12 cellular contexts compared by ENCODE assay signal in genomic region chr2:15732341-15733077, GRCh38.
DNase-seq lines count a peak whose midpoint lies in the region; ATAC-seq and TF ChIP-seq lines count a peak whose summit lies in the region.
"Had no signal": no experiment of that assay in that cellular context is flagged by ENCODE, and none has a peak within 500 bp of the region (broad histone marks: within the 10 kb centered on the region; RNA-seq: fewer than 3 reads in every experiment).

No MANE protein-coding gene starts in this region.

- H3K4me1 ChIP-seq in prostate gland (replicated peaks): no peaks in the 10 kb centered on the region

- DNase-seq in Daoy (ENCODE audit: low read depth) (peak; percentile 33), OCI-M1 (lab: John Stamatoyannopoulos, UW) (peak; percentile 22), NCI-H2227 treated with DMSO at 0.1 percent for 48 hours (lab: John Stamatoyannopoulos, UW) (no peak), DMS114 treated with DMSO at 0.1 percent for 48 hours (lab: John Stamatoyannopoulos, UW; ENCODE audit: unreplicated experiment) (no peak), prostate gland (ENCODE audit: low spot score) (no peak)
- DNase-seq in effector CD8-positive, alpha-beta T cell (lab: John Stamatoyannopoulos, UW): no peak
- DNase-seq: activated CD4-positive, alpha-beta T cell treated with anti-CD3 and anti-CD28 coated beads, Interleukin-2, amount 10 ng/mL, durations not matched to agents 7 days and 5 days; HFFc6; ovary; PC-3 had no signal

- H3K4me3 ChIP-seq in prostate gland: no peak overlapping the region
- H3K4me3 ChIP-seq: ovary had no signal

- H3K27ac ChIP-seq in prostate gland: no peak overlapping the region

- no peak for TF ChIP-seq CTCF in prostate gland (IDR thresholded peaks at IDR 0.05)

- WGBS in prostate gland: 88% methylated on average over 7 of the region's 7 CpGs

- no peaks in the 10 kb centered on the region for H3K9me3 ChIP-seq in prostate gland
- H3K9me3 ChIP-seq: ovary had no signal

- TF ChIP-seq POLR2A in prostate gland (IDR thresholded peaks at IDR 0.05): no peak

- no peaks in the 10 kb centered on the region for H3K36me3 ChIP-seq in prostate gland
- H3K36me3 ChIP-seq: ovary had no signal

- intact Hi-C loops in prostate gland (cut with DNase I): no loop called here

- H3K27me3 ChIP-seq in prostate gland (replicated peaks; ENCODE audit: insufficient read depth): no peaks in the 10 kb centered on the region
- H3K27me3 ChIP-seq: ovary had no signal

- ATAC-seq in GM19438 (IDR thresholded peaks at IDR 0.05; ENCODE audit: low read depth, unreplicated experiment) (peak; percentile 96), HG03039 (IDR thresholded peaks at IDR 0.05; ENCODE audit: unreplicated experiment) (peak; percentile 95)
- ATAC-seq: PC-3 had no signal

Comparison
In these comparisons a context has a peak if more than half of its experiments do, and no peak if none do; other contexts are left out.
1. DNase-seq: peak in Daoy (single experiment) and OCI-M1 (single experiment); none in NCI-H2227 treated with DMSO at 0.1 percent for 48 hours (single experiment), DMS114 treated with DMSO at 0.1 percent for 48 hours (single experiment), effector CD8-positive, alpha-beta T cell (single experiment) and prostate gland (single experiment).